In genomic region chr7:151343516-151343915, GRCh38 we compare ENCODE assay signal across 15 cellular contexts. TPM values are rescaled to one million over a fixed set of nuclear protein-coding genes. Genes with fewer than 3 reads are reported as not detected.
A peak's percentile ranks its signal among the peaks of the same experiment; 100 is the strongest.
DNase-seq lines count a peak whose midpoint lies in the region; FAIRE-seq and TF ChIP-seq lines count a peak whose summit lies in the region.
"Had no signal": no experiment of that assay in that cellular context is flagged by ENCODE, and none has a peak within 500 bp of the region (broad histone marks: within the 10 kb centered on the region; RNA-seq: fewer than 3 reads in every experiment).

No MANE protein-coding gene starts in this region.

- H3K79me1 ChIP-seq in trophoblast cell (ENCODE audit: low read length), result peaks cover 3% of the 10 kb centered on the region

- H3K4me1 ChIP-seq in Karpas-422 (ENCODE audit: low read length), result peaks cover 32% of the 10 kb centered on the region
- peaks cover 8% of the 10 kb centered on the region for H3K4me1 ChIP-seq in astrocyte (ENCODE audit: insufficient read depth, low read length)
- no peaks in the 10 kb centered on the region for H3K4me1 ChIP-seq in trophoblast cell (ENCODE audit: control insufficient read depth in 1 of 2, insufficient read depth in 2 of 2, low read length in 2 of 2)

- H3K9me3 ChIP-seq in Karpas-422 (ENCODE audit: low read length) (no peaks in the 10 kb centered on the region), astrocyte (ENCODE audit: insufficient read depth, low read depth, low read length) (no peaks in the 10 kb centered on the region), trophoblast cell (ENCODE audit: insufficient read depth, low read depth, low read length) (peaks cover 3% of the 10 kb centered on the region)
- H3K9me3 ChIP-seq: heart left ventricle, mucosa of descending colon, thyroid gland had no signal

- H3K4ac ChIP-seq in trophoblast cell (ENCODE audit: low read depth, low read length), result peak overlapping the region; percentile 4

- H3K9ac ChIP-seq in Karpas-422 (ENCODE audit: low read length) (0 out of 2 replicates have a peak overlapping the region, but pooled peaks have one; percentile 85), astrocyte (ENCODE audit: low read length) (no peak overlapping the region), trophoblast cell (ENCODE audit: low read length) (no peak overlapping the region)

- H3K9me3 Mint-ChIP-seq in activated T-cell treated with anti-CD3 and anti-CD28 coated beads, Interleukin-2, amount 50 U/mL, for 24 hours, result peaks cover 3% of the 10 kb centered on the region
- no peaks in the 10 kb centered on the region for H3K9me3 Mint-ChIP-seq in astrocyte (ENCODE audit: unreplicated experiment)

- peak overlapping the region; percentile 94 for H3K27ac Mint-ChIP-seq in activated T-cell treated with anti-CD3 and anti-CD28 coated beads, Interleukin-2, amount 50 U/mL, for 24 hours
- no peak overlapping the region for H3K27ac Mint-ChIP-seq in astrocyte (ENCODE audit: unreplicated experiment)

- no peak overlapping the region for H3K14ac ChIP-seq in trophoblast cell (ENCODE audit: low read length)

- H3K79me2 ChIP-seq in Karpas-422 (ENCODE audit: low read length) (peaks cover 33% of the 10 kb centered on the region), astrocyte (ENCODE audit: insufficient read depth, low read length) (peaks cover 17% of the 10 kb centered on the region), trophoblast cell (ENCODE audit: control insufficient read depth, insufficient read depth, low read length, poor library complexity) (peaks cover 2% of the 10 kb centered on the region)

- peak overlapping the region; percentile 82 for H3K4me3 Mint-ChIP-seq in activated T-cell treated with anti-CD3 and anti-CD28 coated beads, Interleukin-2, amount 50 U/mL, for 24 hours
- H3K4me3 Mint-ChIP-seq in astrocyte (ENCODE audit: unreplicated experiment), result peak overlapping the region; percentile 75

- H2BK12ac ChIP-seq in trophoblast cell (ENCODE audit: low read length), result no peak overlapping the region

- no peak for TF ChIP-seq CTCF in astrocyte (IDR thresholded peaks at IDR 0.05; ENCODE audit: insufficient read depth, low read depth, low read length)

- no peak overlapping the region for H2BK5ac ChIP-seq in trophoblast cell (ENCODE audit: low read depth, low read length, poor library complexity)

- no peak overlapping the region for H3K23ac ChIP-seq in trophoblast cell (ENCODE audit: low read length)

- H2AFZ ChIP-seq in Karpas-422 (ENCODE audit: low read length) (no peak overlapping the region), astrocyte (ENCODE audit: low read depth, low read length) (no peak overlapping the region), trophoblast cell (ENCODE audit: insufficient read depth, low read length, poor library complexity) (no peak overlapping the region)

- no peaks in the 10 kb centered on the region for H4K20me1 ChIP-seq in Karpas-422 (ENCODE audit: insufficient read depth, low read depth, low read length)
- H4K20me1 ChIP-seq in astrocyte (ENCODE audit: insufficient read depth, low read length), result no peaks in the 10 kb centered on the region

- peaks cover 41% of the 10 kb centered on the region for H3K36me3 Mint-ChIP-seq in activated T-cell treated with anti-CD3 and anti-CD28 coated beads, Interleukin-2, amount 50 U/mL, for 24 hours (ENCODE audit: low read depth)
- H3K36me3 Mint-ChIP-seq in astrocyte (ENCODE audit: low read depth, unreplicated experiment), result no peaks in the 10 kb centered on the region

- no peak overlapping the region for H4K8ac ChIP-seq in trophoblast cell (ENCODE audit: low read depth, low read length)

- peaks cover 24% of the 10 kb centered on the region; the same call in 1 of the 2 replicates for H3K36me3 ChIP-seq in Karpas-422 (ENCODE audit: insufficient read depth, low read length)
- peaks cover 21% of the 10 kb centered on the region for H3K36me3 ChIP-seq in astrocyte (ENCODE audit: insufficient read depth, low read length)
- H3K36me3 ChIP-seq in trophoblast cell (ENCODE audit: control insufficient read depth in 1 of 2, insufficient read depth in 2 of 2, low read length in 2 of 2), result peaks cover 5 to 6% of the 10 kb centered on the region in 2 experiments

- H3K27me3 Mint-ChIP-seq in activated T-cell treated with anti-CD3 and anti-CD28 coated beads, Interleukin-2, amount 50 U/mL, for 24 hours, result no peaks in the 10 kb centered on the region
- no peaks in the 10 kb centered on the region for H3K27me3 Mint-ChIP-seq in astrocyte (ENCODE audit: low read depth, unreplicated experiment)

- no peak overlapping the region for H4K12ac ChIP-seq in trophoblast cell (ENCODE audit: low read depth, low read length)

- no peak for FAIRE-seq in astrocyte (lab: Jason Lieb, UNC)

- H2BK120ac ChIP-seq in trophoblast cell (ENCODE audit: insufficient read depth, low read length, poor library complexity), result no peak overlapping the region

- no peak overlapping the region for H3K18ac ChIP-seq in trophoblast cell (ENCODE audit: low read length)

- H3K4me2 ChIP-seq in Karpas-422 (ENCODE audit: low read depth, low read length, poor library complexity, severe bottlenecking), result peak overlapping the region; percentile 94
- H3K4me2 ChIP-seq in astrocyte (ENCODE audit: low read length), result no peak overlapping the region
- no peak overlapping the region for H3K4me2 ChIP-seq in trophoblast cell (ENCODE audit: low read length)

- no peak overlapping the region for H2AK5ac ChIP-seq in trophoblast cell (ENCODE audit: low read length)

- WGBS in trophoblast cell (ENCODE audit: extremely low coverage, insufficient coverage, insufficient read length), result no CpG with 5 or more reads among the region's 9 CpGs

- peaks cover 61% of the 10 kb centered on the region for H3K4me1 Mint-ChIP-seq in activated T-cell treated with anti-CD3 and anti-CD28 coated beads, Interleukin-2, amount 50 U/mL, for 24 hours (ENCODE audit: low read depth)
- H3K4me1 Mint-ChIP-seq in astrocyte (ENCODE audit: low read depth, unreplicated experiment), result peaks cover 7% of the 10 kb centered on the region

- DNase-seq in activated T-cell treated with anti-CD3 and anti-CD28 coated beads, Interleukin-2, amount 50 U/mL, for 24 hours, result no peak
- no peak for DNase-seq in activated T-cell treated with anti-CD3 and anti-CD28 coated beads, Interleukin-2, amount 50 U/mL, for 48 hours
- DNase-seq in Karpas-422, result no peak
- DNase-seq in astrocyte (ENCODE audit: low read depth), result no peak
- no peak for DNase-seq in trophoblast cell
- DNase-seq in NCI-H2107 treated with DMSO at 0.1 percent for 48 hours (lab: John Stamatoyannopoulos, UW; ENCODE audit: unreplicated experiment), result no peak
- no peak for DNase-seq in NCI-H526 (lab: John Stamatoyannopoulos, UW)
- no peak for DNase-seq in HT-29 (ENCODE audit: low spot score)
- DNase-seq: heart left ventricle; kidney glomerular epithelial cell; mucosa of descending colon; NCI-H2081 treated with DMSO at 0.1 percent for 48 hours; SHP77; stimulated activated CD4-positive, alpha-beta T cell treated with anti-CD3 and anti-CD28 coated beads, Interleukin-15, amount 100 ng/mL, for 24 hours; thyroid gland had no signal

- H3K4me3 ChIP-seq in Karpas-422 (ENCODE audit: low read length), result no peak overlapping the region
- no peak overlapping the region for H3K4me3 ChIP-seq in astrocyte (ENCODE audit: insufficient read depth, low read depth, low read length)
- no peak overlapping the region for H3K4me3 ChIP-seq in trophoblast cell (ENCODE audit: low read depth, low read length)
- H3K4me3 ChIP-seq: mucosa of descending colon had no signal

- H3K27ac ChIP-seq in Karpas-422 (ENCODE audit: low read length) (peak overlapping the region; percentile 46), astrocyte (ENCODE audit: low read depth, low read length) (no peak overlapping the region), trophoblast cell (ENCODE audit: low read depth, low read length) (no peak overlapping the region)

- H3K9me2 ChIP-seq in Karpas-422 (replicated peaks; ENCODE audit: insufficient read depth, low read length), result no peaks in the 10 kb centered on the region

- H4K91ac ChIP-seq in trophoblast cell (ENCODE audit: low read depth, low read length), result no peak overlapping the region

- H3K27me3 ChIP-seq in Karpas-422 (ENCODE audit: low read length) (no peaks in the 10 kb centered on the region), astrocyte (ENCODE audit: insufficient read depth, low read length) (no peaks in the 10 kb centered on the region), trophoblast cell (ENCODE audit: insufficient read depth, low read length) (no peaks in the 10 kb centered on the region)
- H3K27me3 ChIP-seq: heart left ventricle, thyroid gland had no signal

RNA-seq across cellular contexts. Expression of gene NUB1, which starts 1.9 kb away (rescaled TPM):
- 40.0 and 53.0 TPM in 2 replicates for total RNA-seq in Karpas-422 (2014; rRNA removed; shearing (Covaris generic); ENCODE audit: low replicate concordance)
- 38.8 and 41.6 TPM in 2 replicates for total RNA-seq in astrocyte
- 43.0 and 47.0 TPM in 2 replicates for polyA plus RNA-seq in trophoblast cell (2013)
- total RNA-seq in HT-29 (2014; rRNA removed; shearing (Covaris generic)), result 34.3 and 39.5 TPM in 2 replicates
